ENCODE assay signal across 1 cellular context in genomic region chr4:140099993-140100392, GRCh38.
TF ChIP-seq lines count a peak whose summit lies in the region.

No MANE protein-coding gene starts in this region.

TF ChIP-seq in endothelial cell of umbilical vein, 7 proteins besides CTCF, POLR2A, EP300 and RAD21 (continued from another document):
- TF ChIP-seq MAX (IDR thresholded peaks at IDR 0.05; ENCODE audit: insufficient read depth, insufficient read length) (no peak), GATA2 (IDR thresholded peaks at IDR 0.05; ENCODE audit: insufficient read depth, insufficient read length, low read depth, low read length) (peak; percentile 71), EZH2 (IDR thresholded peaks at IDR 0.05; ENCODE audit: borderline replicate concordance, low read depth, low read length, severe bottlenecking) (no peak), MYC (IDR thresholded peaks at IDR 0.05; ENCODE audit: low read depth, low read length) (peak; percentile 96), POLR2AphosphoS5 (IDR thresholded peaks at IDR 0.05; ENCODE audit: insufficient read depth, low read depth, low read length) (peak; percentile 96)
TF ChIP-seq in endothelial cell of umbilical vein: peak in this region for 5.
